ENCODE assay signal across 9 cellular contexts in the genomic region with DNA sequence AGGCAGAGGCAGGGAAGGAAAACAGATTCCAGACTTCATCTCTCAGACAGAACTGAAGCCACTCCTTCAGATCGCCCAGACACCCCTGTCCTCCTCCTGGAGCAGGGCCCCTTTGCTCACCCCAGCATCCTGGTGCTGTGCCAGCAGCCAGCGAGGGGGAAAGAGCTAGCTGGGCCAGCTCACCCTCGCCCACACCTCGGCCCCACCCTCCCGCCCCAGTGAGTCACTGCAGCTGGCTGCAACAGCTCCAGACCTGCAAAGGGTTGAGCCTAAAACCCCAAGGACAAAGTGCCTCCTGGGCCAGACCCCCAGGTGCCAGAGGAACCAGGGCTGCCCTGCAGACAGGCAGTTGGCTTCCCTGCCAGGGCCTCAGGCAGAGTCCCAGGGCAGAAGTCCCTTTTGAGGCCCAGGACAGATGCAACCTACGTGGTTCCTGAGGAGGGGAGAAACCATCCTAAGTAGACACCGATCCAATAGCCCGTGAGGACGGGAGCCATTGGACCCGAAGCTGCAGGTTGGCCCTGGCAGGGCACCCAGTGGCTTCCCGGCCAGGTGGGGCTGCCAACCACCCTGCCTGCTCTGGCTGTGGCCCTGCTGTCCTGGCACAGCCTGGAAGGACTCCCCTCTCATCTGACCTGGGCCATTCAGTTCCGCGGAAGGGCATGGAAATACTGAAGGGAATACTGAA. TPM values are rescaled to one million over a fixed set of nuclear protein-coding genes. Genes with fewer than 3 reads are reported as not detected.
A peak's percentile ranks its signal among the peaks of the same experiment; 100 is the strongest.
DNase-seq lines count a peak whose midpoint lies in the region; ATAC-seq and TF ChIP-seq lines count a peak whose summit lies in the region.
"Had no signal": no experiment of that assay in that cellular context is flagged by ENCODE, and none has a peak within 500 bp of the region (broad histone marks: within the 10 kb centered on the region; RNA-seq: fewer than 3 reads in every experiment).

No MANE protein-coding gene starts in this region.

- TF ChIP-seq CTCF in cardiac fibroblast (IDR thresholded peaks at IDR 0.05; ENCODE audit: low read depth, low read length) = no peak
- no peak for TF ChIP-seq CTCF in type B pancreatic cell (conservative IDR thresholded peaks at IDR 0.05)

- H3K23ac ChIP-seq in mesenchymal stem cell (ENCODE audit: low read length in 2 of 2) = no peak overlapping the region

- H3K4me3 ChIP-seq in cardiac fibroblast (replicated peaks in 1 of 2; ENCODE audit: low read depth in 2 of 2, low read length in 2 of 2) (peak overlapping the region; percentile 8 to 33), mesenchymal stem cell (ENCODE audit: insufficient read depth in 1 of 2, low read depth in 1 of 2, low read length in 2 of 2) (peak overlapping the region in 1 of 2 experiments; percentile 96)

- ATAC-seq in Right ventricle myocardium inferior = peak; percentile 29
- no peak for ATAC-seq in T-helper 17 cell

- no peaks in the 10 kb centered on the region for H3K9me3 Mint-ChIP-seq in type B pancreatic cell
- H3K9me3 Mint-ChIP-seq: activated naive CD4-positive, alpha-beta T cell treated with anti-CD3 and anti-CD28 coated beads, Interleukin-2, amount 50 U/mL, for 24 hours had no signal

- 48% methylated on average over 12 of the region's 13 CpGs for WGBS in mesenchymal stem cell

- no peaks in the 10 kb centered on the region for H3K9me3 ChIP-seq in T-helper 17 cell (ENCODE audit: control insufficient read depth, low read length, poor library complexity, severe bottlenecking)
- H3K9me3 ChIP-seq in mesenchymal stem cell (ENCODE audit: control insufficient read depth, low read length) = no peaks in the 10 kb centered on the region

- peak overlapping the region; percentile 83 for H2BK5ac ChIP-seq in mesenchymal stem cell (ENCODE audit: low read depth, low read length, poor library complexity, severe bottlenecking)

- peak overlapping the region; percentile 40 for H3K4me2 ChIP-seq in mesenchymal stem cell (ENCODE audit: low read length, poor library complexity, severe bottlenecking)

- H3K14ac ChIP-seq in mesenchymal stem cell (ENCODE audit: low read length in 2 of 2) = peak overlapping the region in 1 of 2 experiments; percentile 72

- H2AK5ac ChIP-seq in mesenchymal stem cell (ENCODE audit: low read length, severe bottlenecking) = peak overlapping the region; percentile 63

- H3K36me3 ChIP-seq in mesenchymal stem cell (ENCODE audit: control insufficient read depth in 1 of 2, insufficient read depth in 2 of 2, low read depth in 1 of 2, low read length in 2 of 2) = peaks cover 37 to 65% of the 10 kb centered on the region in 2 experiments

- DNase-seq in Right ventricle myocardium inferior (ENCODE audit: missing footprints) (no peak), cardiac septum (ENCODE audit: low spot score) (no peak), T-helper 17 cell (peak in 1 of 3 donors; percentile 37), cardiac fibroblast (ENCODE audit: low read depth in 2 of 2) (peak; percentile 87 to 93), mesenchymal stem cell (peak; percentile 77), type B pancreatic cell (ENCODE audit: extremely low spot score, unreplicated experiment) (no peak), pons (ENCODE audit: low spot score) (no peak), NCI-H1930 (lab: John Stamatoyannopoulos, UW) (no peak)

- H3K27me3 Mint-ChIP-seq in T-helper 17 cell = no peaks in the 10 kb centered on the region
- H3K27me3 Mint-ChIP-seq in type B pancreatic cell = no peaks in the 10 kb centered on the region
- H3K27me3 Mint-ChIP-seq: activated naive CD4-positive, alpha-beta T cell treated with anti-CD3 and anti-CD28 coated beads, Interleukin-2, amount 50 U/mL, for 24 hours had no signal

- no peak overlapping the region for H4K8ac ChIP-seq in mesenchymal stem cell (ENCODE audit: low read length)

- no peak overlapping the region for H2BK15ac ChIP-seq in mesenchymal stem cell (ENCODE audit: low read depth, poor library complexity, severe bottlenecking)

- H2AFZ ChIP-seq in mesenchymal stem cell (ENCODE audit: low read depth, low read length) = no peak overlapping the region

- H3K36me3 Mint-ChIP-seq in T-helper 17 cell (ENCODE audit: low read depth) = peaks cover 9% of the 10 kb centered on the region
- peaks cover 17% of the 10 kb centered on the region for H3K36me3 Mint-ChIP-seq in type B pancreatic cell

- peak overlapping the region; percentile 98 for H3K9ac ChIP-seq in mesenchymal stem cell (ENCODE audit: low read length)

- no peaks in the 10 kb centered on the region for H3K27me3 ChIP-seq in mesenchymal stem cell (ENCODE audit: control insufficient read depth in 1 of 2, insufficient read depth in 1 of 2, low read length in 2 of 2)

- H3K4me1 Mint-ChIP-seq in T-helper 17 cell (peaks cover 70% of the 10 kb centered on the region), type B pancreatic cell (ENCODE audit: unreplicated experiment) (peaks cover 45% of the 10 kb centered on the region)

- peak overlapping the region in 1 of 2 experiments; percentile 69 for H3K4ac ChIP-seq in mesenchymal stem cell (ENCODE audit: low read depth in 1 of 2, low read length in 2 of 2)

- peak overlapping the region; percentile 67 for H4K91ac ChIP-seq in mesenchymal stem cell (ENCODE audit: low read length)

- H2BK12ac ChIP-seq in mesenchymal stem cell (ENCODE audit: low read length in 2 of 2) = peak overlapping the region in 1 of 2 experiments; percentile 8

- no peaks in the 10 kb centered on the region for H3K79me1 ChIP-seq in mesenchymal stem cell (replicated peaks; ENCODE audit: low read length, poor library complexity, severe bottlenecking)

- peak overlapping the region; percentile 90 for H3K27ac ChIP-seq in mesenchymal stem cell (ENCODE audit: low read length, poor library complexity, severe bottlenecking)

- H3K18ac ChIP-seq in mesenchymal stem cell (ENCODE audit: low read depth in 1 of 2, low read length in 2 of 2) = peak overlapping the region; percentile 50 to 56

- H3K4me1 ChIP-seq in mesenchymal stem cell (ENCODE audit: control insufficient read depth, insufficient read depth, low read depth, low read length) = peaks cover 59% of the 10 kb centered on the region

- H3K4me3 Mint-ChIP-seq in T-helper 17 cell (peak overlapping the region; percentile 98), type B pancreatic cell (peak overlapping the region; percentile 62)
- H3K4me3 Mint-ChIP-seq: activated naive CD4-positive, alpha-beta T cell treated with anti-CD3 and anti-CD28 coated beads, Interleukin-2, amount 50 U/mL, for 24 hours had no signal

- intact Hi-C loops in Right ventricle myocardium inferior (cut with DNase I) = no loop called here
- intact Hi-C loops in cardiac septum (cut with DNase I) = no loop called here

- H3K27ac Mint-ChIP-seq in T-helper 17 cell (peak overlapping the region; percentile 100), type B pancreatic cell (peak overlapping the region; percentile 74)
- H3K27ac Mint-ChIP-seq: activated naive CD4-positive, alpha-beta T cell treated with anti-CD3 and anti-CD28 coated beads, Interleukin-2, amount 50 U/mL, for 24 hours had no signal

- H2BK120ac ChIP-seq in mesenchymal stem cell (ENCODE audit: low read depth, low read length) = no peak overlapping the region

RNA-seq across cellular contexts. Expression of gene AHNAK, which starts 7.2 kb away (rescaled TPM):
- total RNA-seq in Right ventricle myocardium inferior = 332 TPM
- total RNA-seq in cardiac septum = 485 TPM
- total RNA-seq in T-helper 17 cell = 100 to 1,000 TPM; 692 to 863 TPM
- polyA plus RNA-seq in mesenchymal stem cell (2013, experiment 1 of 2) = 71.8 TPM
- 65.2 TPM for polyA plus RNA-seq in mesenchymal stem cell (2013, experiment 2 of 2)
- total RNA-seq in type B pancreatic cell (ENCODE audit: low replicate concordance) = 302 and 656 TPM in 2 replicates

RNA-seq across cellular contexts. Expression of gene EEF1G, which starts 34.3 kb away (rescaled TPM):
- 907 TPM for total RNA-seq in Right ventricle myocardium inferior
- total RNA-seq in cardiac septum = 735 TPM
- 1,000 to 10,000 TPM; 1,954 to 1,984 TPM for total RNA-seq in T-helper 17 cell
- polyA plus RNA-seq in mesenchymal stem cell (2013, experiment 1 of 2) = 1,160 TPM
- 1,130 TPM for polyA plus RNA-seq in mesenchymal stem cell (2013, experiment 2 of 2)
- 1,846 and 2,051 TPM in 2 replicates for total RNA-seq in type B pancreatic cell (ENCODE audit: low replicate concordance)

RNA-seq across cellular contexts. Expression of gene TUT1, which starts 51.9 kb away (rescaled TPM):
- total RNA-seq in Right ventricle myocardium inferior (13.7 TPM), cardiac septum (11.7 TPM), T-helper 17 cell (10 to 100 TPM; 20.9 to 23.2 TPM), type B pancreatic cell (ENCODE audit: low replicate concordance) (15.0 and 22.1 TPM in 2 replicates)
- polyA plus RNA-seq in mesenchymal stem cell (2013, experiment 1 of 2) = 6.3 TPM
- polyA plus RNA-seq in mesenchymal stem cell (2013, experiment 2 of 2) = 6.5 TPM

Comparison
In these comparisons a context has a peak if more than half of its experiments do, and no peak if none do; other contexts are left out.
1. DNase-seq: peak in cardiac fibroblast (2 of 2) and mesenchymal stem cell (single experiment); none in Right ventricle myocardium inferior (single experiment), cardiac septum (single experiment), type B pancreatic cell (single experiment), pons (single experiment) and NCI-H1930 (0 of 2).